ENCODE assay signal across 8 cellular contexts in genomic region chr15:25670025-25670554, GRCh38.
DNase-seq lines count a peak whose midpoint lies in the region; ATAC-seq and TF ChIP-seq lines count a peak whose summit lies in the region.

No MANE protein-coding gene starts in this region.

- no peaks in the 10 kb centered on the region for H3K27me3 Mint-ChIP-seq in neural crest cell (ENCODE audit: low read depth)
- H3K27me3 Mint-ChIP-seq in effector memory CD8-positive, alpha-beta T cell: peaks cover 3 to 44% of the 10 kb centered on the region in 2 donors

- no peaks in the 10 kb centered on the region for H3K4me1 ChIP-seq in BE2C

- H3K36me3 ChIP-seq in BE2C: no peaks in the 10 kb centered on the region

- H3K27me3 ChIP-seq in BE2C: no peaks in the 10 kb centered on the region

- peak overlapping the region; percentile 58 for H3K4me3 Mint-ChIP-seq in neural crest cell
- no peak overlapping the region for H3K4me3 Mint-ChIP-seq in stimulated activated effector memory CD8-positive, alpha-beta T cell treated with anti-CD3 and anti-CD28 coated beads, Interleukin-12 subunit alpha, Interleukin-12 subunit beta, amount 100 ng/mL, for 72 hours
- H3K4me3 Mint-ChIP-seq in effector memory CD8-positive, alpha-beta T cell: no peak overlapping the region

- DNase-seq in AG20443 (ENCODE audit: low spot score) (peak; percentile 89), NCI-H82 (lab: John Stamatoyannopoulos, UW) (peak; percentile 84), fibroblast of peridontal ligament (ENCODE audit: extremely low read depth) (peak; percentile 56), neural crest cell (ENCODE audit: low read depth, low spot score) (peak; percentile 41), BE2C (no peak)
- no peak for DNase-seq in stimulated activated effector memory CD8-positive, alpha-beta T cell treated with anti-CD3 and anti-CD28 coated beads, Interleukin-12 subunit alpha, Interleukin-12 subunit beta, amount 100 ng/mL, for 72 hours (ENCODE audit: low spot score in 2 of 2)
- DNase-seq in effector memory CD8-positive, alpha-beta T cell: no peak
- DNase-seq in activated CD4-positive, alpha-beta T cell treated with anti-CD3 and anti-CD28 coated beads for 4 hours: no peak

- no peak for ATAC-seq in stimulated activated effector memory CD8-positive, alpha-beta T cell treated with anti-CD3 and anti-CD28 coated beads, Interleukin-12 subunit alpha, Interleukin-12 subunit beta, amount 100 ng/mL, for 72 hours
- no peak for ATAC-seq in effector memory CD8-positive, alpha-beta T cell (replicated peaks)

- peaks cover 33% of the 10 kb centered on the region for H3K4me1 Mint-ChIP-seq in neural crest cell
- H3K4me1 Mint-ChIP-seq in stimulated activated effector memory CD8-positive, alpha-beta T cell treated with anti-CD3 and anti-CD28 coated beads, Interleukin-12 subunit alpha, Interleukin-12 subunit beta, amount 100 ng/mL, for 72 hours: peaks cover 6% of the 10 kb centered on the region
- peaks cover 2 to 6% of the 10 kb centered on the region in 2 donors for H3K4me1 Mint-ChIP-seq in effector memory CD8-positive, alpha-beta T cell (ENCODE audit: low read depth in 2 of 2)

- peaks cover under 1% of the 10 kb centered on the region for H3K9me3 Mint-ChIP-seq in neural crest cell
- peaks cover 4% of the 10 kb centered on the region for H3K9me3 Mint-ChIP-seq in stimulated activated effector memory CD8-positive, alpha-beta T cell treated with anti-CD3 and anti-CD28 coated beads, Interleukin-12 subunit alpha, Interleukin-12 subunit beta, amount 100 ng/mL, for 72 hours
- peaks cover 4 to 9% of the 10 kb centered on the region in 2 donors for H3K9me3 Mint-ChIP-seq in effector memory CD8-positive, alpha-beta T cell

- TF ChIP-seq CTCF in neural crest cell (conservative IDR thresholded peaks at IDR 0.05) (no peak), BE2C (IDR thresholded peaks at IDR 0.05; ENCODE audit: low read depth, low read length) (no peak)

- no peak overlapping the region for H3K4me3 ChIP-seq in BE2C (ENCODE audit: low read depth, low read length)

- H3K9me3 ChIP-seq in BE2C: no peaks in the 10 kb centered on the region

- H3K27ac Mint-ChIP-seq in neural crest cell (ENCODE audit: unreplicated experiment): peak overlapping the region; percentile 57
- no peak overlapping the region for H3K27ac Mint-ChIP-seq in stimulated activated effector memory CD8-positive, alpha-beta T cell treated with anti-CD3 and anti-CD28 coated beads, Interleukin-12 subunit alpha, Interleukin-12 subunit beta, amount 100 ng/mL, for 72 hours
- H3K27ac Mint-ChIP-seq in effector memory CD8-positive, alpha-beta T cell: no peak overlapping the region

- no peaks in the 10 kb centered on the region for H3K36me3 Mint-ChIP-seq in neural crest cell (ENCODE audit: low read depth)
- H3K36me3 Mint-ChIP-seq in stimulated activated effector memory CD8-positive, alpha-beta T cell treated with anti-CD3 and anti-CD28 coated beads, Interleukin-12 subunit alpha, Interleukin-12 subunit beta, amount 100 ng/mL, for 72 hours: no peaks in the 10 kb centered on the region
- H3K36me3 Mint-ChIP-seq in effector memory CD8-positive, alpha-beta T cell (ENCODE audit: insufficient read depth): no peaks in the 10 kb centered on the region

Comparison
In these comparisons a context has a peak if more than half of its experiments do, and no peak if none do; other contexts are left out.
1. DNase-seq: peak in AG20443 (single experiment), NCI-H82 (single experiment), fibroblast of peridontal ligament (single experiment) and neural crest cell (single experiment); none in stimulated activated effector memory CD8-positive, alpha-beta T cell treated with anti-CD3 and anti-CD28 coated beads, Interleukin-12 subunit alpha, Interleukin-12 subunit beta, amount 100 ng/mL, for 72 hours (0 of 2), effector memory CD8-positive, alpha-beta T cell (0 of 3), BE2C (single experiment) and activated CD4-positive, alpha-beta T cell treated with anti-CD3 and anti-CD28 coated beads for 4 hours (0 of 2).